22 cellular contexts compared by ENCODE assay signal in genomic region chr17:64354396-64354795, GRCh38. TPM values are rescaled to one million over a fixed set of nuclear protein-coding genes. Genes with fewer than 3 reads are reported as not detected.
DNase-seq lines count a peak whose midpoint lies in the region; ATAC-seq and TF ChIP-seq lines count a peak whose summit lies in the region.
"Had no signal": no experiment of that assay in that cellular context is flagged by ENCODE, and none has a peak within 500 bp of the region (broad histone marks: within the 10 kb centered on the region; RNA-seq: fewer than 3 reads in every experiment).

No MANE protein-coding gene starts in this region.

- intact Hi-C loops in breast epithelium (cut with DNase I; ENCODE audit: low total_unique reads) = loop anchor here (5.0 kb wide), 1 partner anchor 293 kb away; no protein-coding TSS in a partner anchor

- no peaks in the 10 kb centered on the region for H3K9me3 Mint-ChIP-seq in naive thymus-derived CD8-positive, alpha-beta T cell
- H3K9me3 Mint-ChIP-seq: activated T-cell treated with anti-CD3 and anti-CD28 coated beads, Interleukin-2, amount 50 U/mL, for 72 hours; stimulated activated effector memory CD8-positive, alpha-beta T cell treated with anti-CD3 and anti-CD28 coated beads, Interleukin-12 subunit alpha, Interleukin-12 subunit beta, amount 100 ng/mL, for 72 hours had no signal

- H3K9me3 ChIP-seq in breast epithelium = no peaks in the 10 kb centered on the region
- H3K9me3 ChIP-seq: Peyer's patch, psoas muscle had no signal

- H3K27me3 Mint-ChIP-seq in naive thymus-derived CD8-positive, alpha-beta T cell = no peaks in the 10 kb centered on the region

- no peak for TF ChIP-seq POLR2A in breast epithelium (IDR thresholded peaks at IDR 0.05)

- POLR2A ChIA-PET in naive thymus-derived CD8-positive, alpha-beta T cell (lab: Charles Lee) = interaction anchor here (0.9 to 1.6 kb wide), 2 partner anchors 11 to 39 kb away, joined by 3 to 6 read pairs; no protein-coding TSS in a partner anchor

- peaks cover 23 to 45% (median 34%) of the 10 kb centered on the region in 4 donors for H3K4me1 Mint-ChIP-seq in naive thymus-derived CD8-positive, alpha-beta T cell

- H3K36me3 Mint-ChIP-seq in naive thymus-derived CD8-positive, alpha-beta T cell = peaks cover 4 to 92% (median 28%) of the 10 kb centered on the region in 3 donors

- DNase-seq in NCI-H82 (lab: John Stamatoyannopoulos, UW) (peak; percentile 19), NCI-H82 treated with DMSO at 0.1 percent for 48 hours (lab: John Stamatoyannopoulos, UW; ENCODE audit: unreplicated experiment) (no peak), DMS 273 treated with DMSO at 0.1 percent for 48 hours (lab: John Stamatoyannopoulos, UW) (peak; percentile 32), breast epithelium (ENCODE audit: low spot score in 2 of 2) (no peak), Kasumi-1 (lab: John Stamatoyannopoulos, UW) (no peak)
- DNase-seq in naive thymus-derived CD8-positive, alpha-beta T cell = no peak
- DNase-seq: 8988T; activated CD4-positive, alpha-beta T cell treated with anti-CD3 and anti-CD28 coated beads, Interleukin-2, amount 50 U/mL, for 4 hours; activated T-cell treated with anti-CD3 and anti-CD28 coated beads, Interleukin-2, amount 50 U/mL, for 72 hours; amniotic stem cell; DMS153; foreskin keratinocyte; H7; NCI-H1092; Peyer's patch; psoas muscle; stimulated activated CD4-positive, alpha-beta T cell treated with anti-CD3 and anti-CD28 coated beads, Interleukin-12 subunit alpha, Interleukin-12 subunit beta, amount 100 ng/mL, for 4 hours; trophoblast cell had no signal

- H3K27ac ChIP-seq in breast epithelium = peak overlapping the region; percentile 65 to 83
- H3K27ac ChIP-seq: foreskin keratinocyte, HL-60, psoas muscle had no signal

- H3K4me3 ChIP-seq in breast epithelium = peak overlapping the region in 1 of 3 donors; percentile 8
- H3K4me3 ChIP-seq: Peyer's patch, psoas muscle had no signal

- no peaks in the 10 kb centered on the region for H3K27me3 ChIP-seq in breast epithelium
- H3K27me3 ChIP-seq: Peyer's patch had no signal

- H3K4me3 Mint-ChIP-seq in naive thymus-derived CD8-positive, alpha-beta T cell = no peak overlapping the region
- H3K4me3 Mint-ChIP-seq: activated T-cell treated with anti-CD3 and anti-CD28 coated beads, Interleukin-2, amount 50 U/mL, for 72 hours; stimulated activated effector memory CD8-positive, alpha-beta T cell treated with anti-CD3 and anti-CD28 coated beads, Interleukin-12 subunit alpha, Interleukin-12 subunit beta, amount 100 ng/mL, for 72 hours had no signal

- TF ChIP-seq CTCF in breast epithelium (IDR thresholded peaks at IDR 0.05) = no peak

- H3K36me3 ChIP-seq in breast epithelium = no peaks in the 10 kb centered on the region
- H3K36me3 ChIP-seq: Peyer's patch had no signal

- ATAC-seq in naive thymus-derived CD8-positive, alpha-beta T cell = no peak
- ATAC-seq in GM21825 (IDR thresholded peaks at IDR 0.05; ENCODE audit: unreplicated experiment) (no peak), GM19452 (IDR thresholded peaks at IDR 0.05; ENCODE audit: unreplicated experiment) (no peak)
- ATAC-seq: foreskin keratinocyte, psoas muscle had no signal

- peaks cover 10 to 14% of the 10 kb centered on the region in 2 donors for H3K4me1 ChIP-seq in breast epithelium
- H3K4me1 ChIP-seq: foreskin keratinocyte had no signal

- H3K27ac Mint-ChIP-seq in naive thymus-derived CD8-positive, alpha-beta T cell = peak overlapping the region; percentile 49 to 94 (median 78)
- H3K27ac Mint-ChIP-seq: activated T-cell treated with anti-CD3 and anti-CD28 coated beads, Interleukin-2, amount 50 U/mL, for 72 hours; stimulated activated effector memory CD8-positive, alpha-beta T cell treated with anti-CD3 and anti-CD28 coated beads, Interleukin-12 subunit alpha, Interleukin-12 subunit beta, amount 100 ng/mL, for 72 hours had no signal

RNA-seq across cellular contexts. Expression of gene PECAM1, which starts 36.3 kb away (rescaled TPM):
- 100 to 1,000 TPM in 2 of 3 donors, 10 to 100 TPM in 1; 85.3 to 181 (median 159) TPM for total RNA-seq in breast epithelium
- total RNA-seq in naive thymus-derived CD8-positive, alpha-beta T cell = 100 to 1,000 TPM; 172 to 177 TPM
- 100 to 1,000 TPM; 168 to 264 (median 187) TPM for polyA plus RNA-seq in naive thymus-derived CD8-positive, alpha-beta T cell
- total RNA-seq: foreskin keratinocyte had no signal
- polyA plus RNA-seq: foreskin keratinocyte had no signal

Comparison
In these comparisons a context has a peak if more than half of its experiments do, and no peak if none do; other contexts are left out.
1. DNase-seq: peak in NCI-H82 (single experiment) and DMS 273 treated with DMSO at 0.1 percent for 48 hours (single experiment); none in NCI-H82 treated with DMSO at 0.1 percent for 48 hours (single experiment), breast epithelium (0 of 2), naive thymus-derived CD8-positive, alpha-beta T cell (0 of 10) and Kasumi-1 (0 of 2).